8 cellular contexts compared by ENCODE assay signal in the genomic region with DNA sequence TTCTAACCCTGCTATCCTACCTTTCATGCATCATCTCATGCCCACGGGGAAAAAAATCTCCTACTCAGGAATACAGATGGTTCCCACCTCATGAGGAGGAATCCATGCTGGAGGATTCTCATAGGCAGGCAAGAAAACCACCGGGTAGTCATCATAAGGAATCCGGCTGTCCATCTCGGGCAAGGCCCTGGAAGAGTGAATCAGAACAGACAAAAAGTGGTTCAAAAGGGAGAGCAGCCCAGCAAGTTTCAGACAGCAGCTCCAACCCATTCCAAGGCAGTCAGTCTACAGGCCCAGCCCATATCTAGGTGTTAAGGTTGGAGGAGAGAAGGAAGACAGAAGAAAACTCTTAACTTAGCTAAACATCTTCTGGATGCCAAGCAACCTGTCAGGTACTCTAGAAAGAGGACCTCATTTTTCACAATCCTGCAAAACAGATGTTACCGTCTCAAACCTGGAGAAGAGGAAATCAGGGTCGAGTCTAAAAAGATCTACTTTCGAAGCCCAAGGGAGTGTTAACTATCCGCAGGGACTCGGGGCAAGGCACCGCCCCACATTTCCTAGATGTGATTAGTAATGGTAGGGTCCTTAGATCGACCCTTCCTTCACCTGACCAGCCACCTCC. TPM values are rescaled to one million over a fixed set of nuclear protein-coding genes. Genes with fewer than 3 reads are reported as not detected.
DNase-seq lines count a peak whose midpoint lies in the region; ATAC-seq and TF ChIP-seq lines count a peak whose summit lies in the region.

No MANE protein-coding gene starts in this region.

- intact Hi-C loops in PC-9 (cut with micrococcal nuclease; ENCODE audit: unreplicated experiment) = no loop called here
- intact Hi-C loops in prostate gland (cut with DNase I) = no loop called here

- ATAC-seq in esophagus mucosa = peak; percentile 55

- no peaks in the 10 kb centered on the region for H4K20me1 ChIP-seq in PC-9 (ENCODE audit: insufficient read depth)

- peak overlapping the region; percentile 91 for H3K4me3 ChIP-seq in PC-9
- H3K4me3 ChIP-seq in prostate gland = peak overlapping the region; percentile 29 to 40

- peak overlapping the region; percentile 87 for H3K4me2 ChIP-seq in PC-9

- H3K79me2 ChIP-seq in PC-9 (ENCODE audit: low read depth) = peaks cover 27% of the 10 kb centered on the region

- TF ChIP-seq POLR2A in prostate gland (IDR thresholded peaks at IDR 0.05) = no peak

- H2AFZ ChIP-seq in PC-9 = peak overlapping the region; percentile 97

- no peaks in the 10 kb centered on the region for H3F3A ChIP-seq in PC-9 (ENCODE audit: insufficient read depth, low read depth)

- no peaks in the 10 kb centered on the region for H3K9me2 ChIP-seq in PC-9 (ENCODE audit: insufficient read depth)

- H3K27me3 ChIP-seq in PC-9 (ENCODE audit: insufficient read depth, low read depth) (no peaks in the 10 kb centered on the region), prostate gland (replicated peaks; ENCODE audit: insufficient read depth) (no peaks in the 10 kb centered on the region)

- no peak for TF ChIP-seq CTCF in PC-9 (conservative IDR thresholded peaks at IDR 0.05)
- TF ChIP-seq CTCF in prostate gland (IDR thresholded peaks at IDR 0.05) = no peak

- H3K27ac ChIP-seq in PC-9 (no peak overlapping the region), prostate gland (peak overlapping the region; percentile 51 to 58)

- BruUV-seq in PC-9 (replicated peaks; lab: Mats Ljungman, UMichigan) = TSS peak; percentile 57

- DNase-seq in GM19238 (ENCODE audit: insufficient read length, low spot score) (peak; percentile 7), PC-9 (no peak), prostate gland (ENCODE audit: low spot score) (no peak), NOMO-1 treated with dmso at 0.1 percent for 144 hours (lab: John Stamatoyannopoulos, UW; ENCODE audit: unreplicated experiment) (no peak), NCI-H345 treated with DMSO at 0.1 percent for 48 hours (lab: John Stamatoyannopoulos, UW; ENCODE audit: unreplicated experiment) (no peak)
- DNase-seq in stimulated activated CD4-positive, alpha-beta T cell treated with anti-CD3 and anti-CD28 coated beads, Interleukin-2, amount 100 ng/mL, for 24 hours = no peak
- no peak for DNase-seq in stimulated activated naive CD4-positive, alpha-beta T cell treated with Interleukin-2 at 50 U/mL for 16 hours (lab: John Stamatoyannopoulos, UW)

- H3K4me1 ChIP-seq in PC-9 (replicated peaks; ENCODE audit: insufficient read depth) (peaks cover 11% of the 10 kb centered on the region), prostate gland (replicated peaks) (no peaks in the 10 kb centered on the region)

- CTCF ChIA-PET in PC-9 (lab: Charles Lee) = interaction anchor here (1.0 kb wide), 1 partner anchor 156 kb away, joined by 7 read pairs; the partner anchor contains the start of gene IGBP1

- WGBS in prostate gland = 26% methylated on average over 11 of the region's 11 CpGs

- POLR2A ChIA-PET in PC-9 (lab: Charles Lee; ENCODE audit: unreplicated experiment) = interaction anchor here (1.0 kb wide), 1 partner anchor 121 kb away, joined by 5 read pairs; no protein-coding TSS in a partner anchor

- H3K9me3 ChIP-seq in PC-9 (ENCODE audit: insufficient read depth, low read depth) = no peaks in the 10 kb centered on the region
- H3K9me3 ChIP-seq in prostate gland = no peaks in the 10 kb centered on the region

- H3K36me3 ChIP-seq in PC-9 (ENCODE audit: low read depth) (no peaks in the 10 kb centered on the region), prostate gland (no peaks in the 10 kb centered on the region)

RNA-seq across cellular contexts. Expression of gene PDZD11, which starts 0.4 kb away (rescaled TPM):
- total RNA-seq in PC-9 (2021) = 42.0 and 51.2 TPM in 2 replicates
- 44.7 TPM for total RNA-seq in esophagus mucosa
- 10 to 100 TPM; 24.2 to 34.2 TPM for total RNA-seq in prostate gland

RNA-seq across cellular contexts. Expression of gene KIF4A, which starts 0.6 kb away (rescaled TPM):
- 36.7 and 52.9 TPM in 2 replicates for total RNA-seq in PC-9 (2021)
- 9.4 TPM for total RNA-seq in esophagus mucosa
- 1 to 10 TPM in 1 of 2 donors, under 1 TPM in 1; 0.73 to 1.3 TPM for total RNA-seq in prostate gland

RNA-seq across cellular contexts. Expression of gene RAB41, which starts 7.3 kb away (rescaled TPM):
- total RNA-seq in PC-9 (2021) (not detected in 2 replicates), esophagus mucosa (not detected), prostate gland (1 to 10 TPM in 1 of 2 donors, not detected in 1; 1.3 TPM)

RNA-seq across cellular contexts. Expression of gene ARR3, which starts 21.1 kb away (rescaled TPM):
- total RNA-seq in PC-9 (2021) (not detected in 2 replicates), esophagus mucosa (not detected), prostate gland (not detected)

RNA-seq across cellular contexts. Expression of gene P2RY4, which starts 29.3 kb away (rescaled TPM):
- total RNA-seq in PC-9 (2021) = 0.50 and 0.65 TPM in 2 replicates
- total RNA-seq in esophagus mucosa = 0.20 TPM
- total RNA-seq in prostate gland = 1 to 10 TPM in 1 of 2 donors, not detected in 1; 1.1 TPM
